In the genomic region with DNA sequence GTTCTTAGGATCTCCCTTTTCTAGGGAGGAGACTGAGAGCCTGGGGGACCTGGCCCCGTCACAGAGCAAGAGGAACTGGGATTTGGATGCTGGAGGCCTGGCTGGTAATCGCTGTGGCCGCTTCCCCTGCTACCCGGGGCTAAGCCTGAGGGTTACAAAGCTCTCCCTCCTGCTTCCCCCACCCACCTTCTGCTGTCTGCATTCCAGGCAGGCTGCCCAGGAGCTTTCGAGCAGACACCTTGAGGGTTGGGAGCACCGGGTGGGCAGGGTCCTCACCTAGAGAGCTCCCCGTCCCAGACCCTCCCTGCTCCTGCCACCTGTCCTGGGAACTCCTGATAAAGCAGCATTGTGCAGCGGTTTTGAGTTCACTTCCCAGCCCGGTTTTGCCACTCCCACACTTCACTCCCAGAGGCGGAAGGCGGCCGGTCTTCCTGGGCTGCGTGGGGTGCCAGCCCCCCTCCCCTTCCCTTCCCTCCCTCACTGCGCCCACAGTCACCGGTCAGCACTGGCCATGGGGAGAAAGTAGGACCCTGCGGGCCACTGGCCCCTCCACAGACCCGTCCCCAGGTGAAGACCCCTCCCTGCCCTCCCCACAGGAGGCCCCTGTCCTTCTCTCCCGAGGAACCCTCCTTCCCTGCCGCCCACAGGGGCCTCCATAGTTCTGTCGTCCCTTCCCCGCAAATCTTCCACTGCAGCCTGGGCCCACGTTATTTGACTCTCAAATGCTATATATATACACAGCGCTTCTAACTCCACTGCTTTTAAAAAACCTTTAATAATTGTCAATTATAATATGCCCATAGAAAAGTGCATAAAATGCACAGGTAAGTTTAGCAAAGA, we compare ENCODE assay signal across 13 cellular contexts. TPM values are rescaled to one million over a fixed set of nuclear protein-coding genes. Genes with fewer than 3 reads are reported as not detected.
A peak's percentile ranks its signal among the peaks of the same experiment; 100 is the strongest.
DNase-seq lines count a peak whose midpoint lies in the region; ATAC-seq and TF ChIP-seq lines count a peak whose summit lies in the region.
"Had no signal": no experiment of that assay in that cellular context is flagged by ENCODE, and none has a peak within 500 bp of the region (broad histone marks: within the 10 kb centered on the region; RNA-seq: fewer than 3 reads in every experiment).

No MANE protein-coding gene starts in this region.

- 36 to 65% (median 38%) methylated on average over 22 to 23 of the region's 23 CpGs for WGBS in spleen, 5 donors

- no peak for TF ChIP-seq POLR2A in spleen (IDR thresholded peaks at IDR 0.05)

- no peak overlapping the region for H3K9ac ChIP-seq in HUES6 (ENCODE audit: low read length)
- H3K9ac ChIP-seq: KMS-11 had no signal

- H3K27ac ChIP-seq in HUES6 (ENCODE audit: low read depth, low read length) (no peak overlapping the region), left lung (peak overlapping the region; percentile 56 to 71), spleen (peak overlapping the region in 5 of 8 donors; percentile 4 to 57 (median 34))
- no peak overlapping the region for H3K27ac ChIP-seq in effector memory CD4-positive, alpha-beta T cell (ENCODE audit: insufficient read depth, low read length, poor library complexity, severe bottlenecking)
- H3K27ac ChIP-seq: heart right ventricle, KMS-11 had no signal

- H3K4me3 ChIP-seq in HUES6 (ENCODE audit: low read depth, low read length), result peak overlapping the region; percentile 32; the same call in 1 of the 2 replicates
- H3K4me3 ChIP-seq in left lung, result no peak overlapping the region
- H3K4me3 ChIP-seq in spleen, result peak overlapping the region in 1 of 8 donors; percentile 7
- no peak overlapping the region for H3K4me3 ChIP-seq in effector memory CD4-positive, alpha-beta T cell (ENCODE audit: insufficient read depth, low read depth, low read length, poor library complexity, severe bottlenecking)
- H3K4me3 ChIP-seq: heart right ventricle had no signal

- DNase-seq in amniotic epithelial cell (ENCODE audit: low read depth), result peak; percentile 53
- DNase-seq in left lung, result peak; percentile 54 to 83
- no peak for DNase-seq in spleen
- DNase-seq in activated CD4-positive, alpha-beta T cell treated with anti-CD3 and anti-CD28 coated beads for 1 hour, result no peak
- no peak for DNase-seq in stimulated activated naive CD4-positive, alpha-beta T cell (lab: John Stamatoyannopoulos, UW)
- no peak for DNase-seq in effector memory CD4-positive, alpha-beta T cell
- DNase-seq: heart right ventricle, NCI-H2081, PC-3, T-helper 9 cell had no signal

- H3K27me3 ChIP-seq in HUES6 (ENCODE audit: control insufficient read depth, insufficient read depth, low read length), result no peaks in the 10 kb centered on the region
- H3K27me3 ChIP-seq in left lung, result no peaks in the 10 kb centered on the region
- no peaks in the 10 kb centered on the region for H3K27me3 ChIP-seq in spleen (replicated peaks in 1 of 7)
- no peaks in the 10 kb centered on the region for H3K27me3 ChIP-seq in effector memory CD4-positive, alpha-beta T cell (replicated peaks; ENCODE audit: control insufficient read depth, insufficient read depth, low read length, poor library complexity, severe bottlenecking)
- H3K27me3 ChIP-seq: heart right ventricle had no signal

- TF ChIP-seq CTCF in left lung (IDR thresholded peaks at IDR 0.05), result no peak
- TF ChIP-seq CTCF in spleen (IDR thresholded peaks at IDR 0.05 in 8 of 11, conservative IDR thresholded peaks at IDR 0.05 in 3 of 11), result no peak

- ATAC-seq in left lung, result peak; percentile 89
- ATAC-seq: PC-3 had no signal

- intact Hi-C loops in left lung (cut with DNase I) (no loop called here), spleen (cut with DNase I; ENCODE audit: low total_unique reads) (no loop called here)

- H3K4me1 ChIP-seq in HUES6 (ENCODE audit: control insufficient read depth, insufficient read depth, low read length), result peaks cover 69% of the 10 kb centered on the region
- H3K4me1 ChIP-seq in left lung, result peaks cover 23 to 78% of the 10 kb centered on the region in 2 donors
- peaks cover 12 to 93% (median 57%) of the 10 kb centered on the region in 6 donors for H3K4me1 ChIP-seq in spleen
- H3K4me1 ChIP-seq in effector memory CD4-positive, alpha-beta T cell (ENCODE audit: control insufficient read depth, insufficient read depth, low read length, poor library complexity, severe bottlenecking), result no peaks in the 10 kb centered on the region

- no peaks in the 10 kb centered on the region for H3K36me3 ChIP-seq in HUES6 (ENCODE audit: control insufficient read depth, insufficient read depth, low read length)
- H3K36me3 ChIP-seq in left lung, result no peaks in the 10 kb centered on the region
- H3K36me3 ChIP-seq in spleen, result no peaks in the 10 kb centered on the region
- no peaks in the 10 kb centered on the region for H3K36me3 ChIP-seq in effector memory CD4-positive, alpha-beta T cell (ENCODE audit: control insufficient read depth, insufficient read depth, low read length)
- H3K36me3 ChIP-seq: heart right ventricle had no signal

- H3K9me3 ChIP-seq in HUES6 (ENCODE audit: control insufficient read depth, insufficient read depth, low read depth, low read length) (no peaks in the 10 kb centered on the region), left lung (no peaks in the 10 kb centered on the region), spleen (no peaks in the 10 kb centered on the region)
- no peaks in the 10 kb centered on the region for H3K9me3 ChIP-seq in effector memory CD4-positive, alpha-beta T cell (ENCODE audit: control insufficient read depth, low read length)
- H3K9me3 ChIP-seq: heart right ventricle had no signal

RNA-seq across cellular contexts. Expression of a gene that starts 8.1 kb away (rescaled TPM):
- total RNA-seq in left lung, result 10 to 100 TPM; 43.9 to 46.0 TPM
- total RNA-seq in spleen, result 10 to 100 TPM in 6 of 7 donors, 1 to 10 TPM in 1; 9.5 to 27.8 (median 19.8) TPM
- 10 to 100 TPM in 1 of 3 donors, 1 to 10 TPM in 2; 5.2 to 13.4 (median 7.7) TPM for polyA plus RNA-seq in spleen

RNA-seq across cellular contexts. Expression of a gene that starts 49.5 kb away (rescaled TPM):
- total RNA-seq in left lung, result not detected
- not detected for total RNA-seq in spleen
- not detected for polyA plus RNA-seq in spleen
- total RNA-seq: activated CD8-positive, alpha-beta memory T cell treated with anti-CD3 and anti-CD28 coated beads for 36 hours; heart right ventricle had no signal
- polyA plus RNA-seq: heart right ventricle had no signal

Comparison
In these comparisons a context has a peak if more than half of its experiments do, and no peak if none do; other contexts are left out.
1. H3K27ac ChIP-seq: peak in left lung (2 of 2) and spleen (5 of 8); none in HUES6 (single experiment) and effector memory CD4-positive, alpha-beta T cell (single experiment).
2. DNase-seq: peak in amniotic epithelial cell (single experiment) and left lung (2 of 2); none in spleen (single experiment), activated CD4-positive, alpha-beta T cell treated with anti-CD3 and anti-CD28 coated beads for 1 hour (single experiment), stimulated activated naive CD4-positive, alpha-beta T cell (0 of 6) and effector memory CD4-positive, alpha-beta T cell (0 of 3).